In genomic region chr17:20466980-20467379, GRCh38 we compare ENCODE assay signal across 21 cellular contexts. TPM values are rescaled to one million over a fixed set of nuclear protein-coding genes. Genes with fewer than 3 reads are reported as not detected.
DNase-seq lines count a peak whose midpoint lies in the region; ATAC-seq and TF ChIP-seq lines count a peak whose summit lies in the region.
"Not testable (repeated sequence)": the region's sequence is repeated elsewhere in the genome, so short reads cannot be mapped to it uniquely, and the experiment has no call there.
"Had no signal": no experiment of that assay in that cellular context is flagged by ENCODE, and none has a peak within 500 bp of the region (broad histone marks: within the 10 kb centered on the region; RNA-seq: fewer than 3 reads in every experiment).

No MANE protein-coding gene starts in this region.

- not testable (repeated sequence) for H3K36me3 Mint-ChIP-seq in activated naive CD4-positive, alpha-beta T cell treated with anti-CD3 and anti-CD28 coated beads, Interleukin-2, amount 50 U/mL, for 72 hours

- not testable (repeated sequence) for H3K9me3 ChIP-seq in OCI-LY3 (ENCODE audit: insufficient read depth, low read length); esophagus (ENCODE audit: control insufficient read depth in 2 of 2, insufficient read depth in 1 of 2, low read depth in 1 of 2, low read length in 1 of 2)

- H3K79me2 ChIP-seq in OCI-LY3 (ENCODE audit: low read length) = not testable (repeated sequence)

- 39 to 41% methylated on average over 3 of the region's 5 CpGs for WGBS in esophagus, 2 donors

- not testable (repeated sequence) for H4K20me1 ChIP-seq in OCI-LY3 (ENCODE audit: insufficient read depth, low read length)

- DNase-seq in CD1c-positive myeloid dendritic cell (ENCODE audit: extremely low spot score) = peak; percentile 57
- DNase-seq in activated naive CD4-positive, alpha-beta T cell treated with anti-CD3 and anti-CD28 coated beads, Interleukin-2, amount 50 U/mL, for 72 hours (ENCODE audit: low spot score in 2 of 2); stimulated activated naive CD8-positive, alpha-beta T cell treated with anti-CD3 and anti-CD28 coated beads, Interleukin-15, Interleukin-2, amounts not matched to agents 100 U/mL and 50 U/mL, for 24 hours: not testable (repeated sequence)
- peak; percentile 4 for DNase-seq in myocyte (ENCODE audit: low read depth)

- not testable (repeated sequence) for H3K27ac ChIP-seq in OCI-LY3 (ENCODE audit: low read length)
- peak overlapping the region; percentile 47 for H3K27ac ChIP-seq in esophagus (ENCODE audit: low read depth in 2 of 2, low read length in 1 of 2)

- H3K9ac ChIP-seq in OCI-LY3 (ENCODE audit: low read length) = not testable (repeated sequence)

- not testable (repeated sequence) for H3K4me3 ChIP-seq in OCI-LY3 (ENCODE audit: low read length); esophagus (ENCODE audit: low read depth in 1 of 2, low read length in 2 of 2)

- not testable (repeated sequence) for H3K27me3 ChIP-seq in OCI-LY3 (ENCODE audit: low read depth, low read length); esophagus (ENCODE audit: control insufficient read depth in 1 of 2, insufficient read depth in 2 of 2, low read length in 2 of 2)

- not testable (repeated sequence) for H3K9me3 Mint-ChIP-seq in activated naive CD4-positive, alpha-beta T cell treated with anti-CD3 and anti-CD28 coated beads, Interleukin-2, amount 50 U/mL, for 72 hours

- peak overlapping the region in 1 of 2 donors; percentile 37 for H3K27ac Mint-ChIP-seq in activated naive CD4-positive, alpha-beta T cell treated with anti-CD3 and anti-CD28 coated beads, Interleukin-2, amount 50 U/mL, for 72 hours

- not testable (repeated sequence) for H3K4me1 ChIP-seq in OCI-LY3 (ENCODE audit: low read length); esophagus (ENCODE audit: control insufficient read depth in 2 of 2, insufficient read depth in 2 of 2, low read length in 1 of 2)

- not testable (repeated sequence) for H3K36me3 ChIP-seq in OCI-LY3 (replicated peaks; ENCODE audit: low read depth, low read length); esophagus (ENCODE audit: control insufficient read depth in 2 of 2, insufficient read depth in 2 of 2, low read length in 1 of 2)

- H3K4me2 ChIP-seq in OCI-LY3 (ENCODE audit: low read length) = peak overlapping the region; percentile 28; the same call in 1 of the 2 replicates

- TF ChIP-seq CTCF in OCI-LY3 (IDR thresholded peaks at IDR 0.05; ENCODE audit: low read depth, low read length) = not testable (repeated sequence)

- not testable (repeated sequence) for H2AFZ ChIP-seq in OCI-LY3 (ENCODE audit: low read depth, low read length)

- ATAC-seq in GM21360 (IDR thresholded peaks at IDR 0.05; ENCODE audit: unreplicated experiment) (peak; percentile 30), HG03139 (IDR thresholded peaks at IDR 0.05; ENCODE audit: unreplicated experiment) (peak; percentile 21)
- ATAC-seq in activated naive CD4-positive, alpha-beta T cell treated with anti-CD3 and anti-CD28 coated beads, Interleukin-2, amount 50 U/mL, for 72 hours = peak; percentile 24 to 38
- ATAC-seq in stimulated activated naive CD8-positive, alpha-beta T cell treated with anti-CD3 and anti-CD28 coated beads, Interleukin-15, Interleukin-2, amounts not matched to agents 100 U/mL and 50 U/mL, for 24 hours = peak; percentile 16

RNA-seq across cellular contexts. Expression of gene LGALS9B, which starts 0.4 kb away (rescaled TPM):
- not detected for total RNA-seq in activated naive CD4-positive, alpha-beta T cell treated with anti-CD3 and anti-CD28 coated beads, Interleukin-2, amount 50 U/mL, for 72 hours
- polyA plus RNA-seq in esophagus = 1 to 10 TPM; 7.6 to 8.9 TPM
- not detected in 2 replicates for total RNA-seq in myocyte
- polyA plus RNA-seq in myocyte (2012) = not detected
- total RNA-seq: A172; activated T-helper 2 cell treated with anti-CD3 and anti-CD28 coated beads, Interferon-gamma antibody, Interleukin-2, Interleukin-4, amounts not matched to agents 10 μg/mL and 5 μg/mL and 100 μg/mL, durations not matched to agents 14 hours and 24 hours and 36 hours; astrocyte; CD8-positive, alpha-beta memory T cell; dorsolateral prefrontal cortex; H7; heart right ventricle; left lobe of liver; mesenteric fat pad; neural crest cell; posterior vena cava; tibial nerve; WTC11 had no signal
- polyA plus RNA-seq: CD8-positive, alpha-beta memory T cell; heart right ventricle had no signal
